Comparison of ENCODE assay signal across 28 cellular contexts in genomic region chr12:70469221-70469820, GRCh38.
A peak's percentile ranks its signal among the peaks of the same experiment; 100 is the strongest.
DNase-seq lines count a peak whose midpoint lies in the region; ATAC-seq and TF ChIP-seq lines count a peak whose summit lies in the region.
"Had no signal": no experiment of that assay in that cellular context is flagged by ENCODE, and none has a peak within 500 bp of the region (broad histone marks: within the 10 kb centered on the region; RNA-seq: fewer than 3 reads in every experiment).

No MANE protein-coding gene starts in this region.

- H3K27ac Mint-ChIP-seq in glutamatergic neuron (ENCODE audit: unreplicated experiment) = no peak overlapping the region
- H3K27ac Mint-ChIP-seq: activated CD4-positive, alpha-beta T cell treated with anti-CD3 and anti-CD28 coated beads, Interleukin-2, amount 10 ng/mL, durations not matched to agents 24 days and 14 days; mesothelial cell of epicardium; naive thymus-derived CD4-positive, alpha-beta T cell had no signal

- no peak overlapping the region for H3K4me3 Mint-ChIP-seq in glutamatergic neuron (ENCODE audit: unreplicated experiment)
- H3K4me3 Mint-ChIP-seq: activated CD4-positive, alpha-beta T cell treated with anti-CD3 and anti-CD28 coated beads, Interleukin-2, amount 10 ng/mL, durations not matched to agents 24 days and 14 days; mesothelial cell of epicardium; naive thymus-derived CD4-positive, alpha-beta T cell had no signal

- no peaks in the 10 kb centered on the region for H3K4me1 Mint-ChIP-seq in glutamatergic neuron (ENCODE audit: low read depth, unreplicated experiment)
- H3K4me1 Mint-ChIP-seq: activated CD4-positive, alpha-beta T cell treated with anti-CD3 and anti-CD28 coated beads, Interleukin-2, amount 10 ng/mL, durations not matched to agents 24 days and 14 days; mesothelial cell of epicardium; naive thymus-derived CD4-positive, alpha-beta T cell had no signal

- DNase-seq in Daoy (ENCODE audit: low read depth) = peak; percentile 15
- peak; percentile 20 to 22 for DNase-seq in Kasumi-1 (lab: John Stamatoyannopoulos, UW)
- DNase-seq in lower lobe of right lung = no peak
- no peak for DNase-seq in glutamatergic neuron
- no peak for DNase-seq in HPDE6-E6E7 (ENCODE audit: extremely low spot score)
- no peak for DNase-seq in SHP77 treated with DMSO at 0.1 percent for 48 hours (lab: John Stamatoyannopoulos, UW)
- DNase-seq: activated CD4-positive, alpha-beta T cell treated with anti-CD3 and anti-CD28 coated beads, Interleukin-2, amount 10 ng/mL, durations not matched to agents 24 days and 14 days; activated naive CD4-positive, alpha-beta T cell; activated T-cell treated with anti-CD3 and anti-CD28 coated beads, Interleukin-2, amount 50 U/mL, for 48 hours; brain microvascular endothelial cell; COR-L47; DMS79; erythroblast; foreskin fibroblast; GM23248; left lung; naive thymus-derived CD4-positive, alpha-beta T cell; NCI-H1092 treated with DMSO at 0.1 percent for 48 hours; NCI-H1930; NCI-H2227 treated with DMSO at 0.1 percent for 48 hours; nucleus accumbens; T-helper 2 cell had no signal

- ATAC-seq in lower lobe of right lung = no peak
- ATAC-seq in esophagus mucosa = no peak
- ATAC-seq: left lung; naive thymus-derived CD4-positive, alpha-beta T cell had no signal

- H3K27ac ChIP-seq in OCI-LY3 (ENCODE audit: low read length) (peak overlapping the region; percentile 90), lower lobe of right lung (no peak overlapping the region)
- H3K27ac ChIP-seq: BLaER1, brain microvascular endothelial cell, GM23248, hepatocyte, left lung, tibial nerve had no signal

- peaks cover 4% of the 10 kb centered on the region for H3K36me3 Mint-ChIP-seq in glutamatergic neuron (ENCODE audit: unreplicated experiment)
- H3K36me3 Mint-ChIP-seq: mesothelial cell of epicardium; naive thymus-derived CD4-positive, alpha-beta T cell had no signal

- H4K20me1 ChIP-seq in OCI-LY3 (ENCODE audit: insufficient read depth, low read length) = 0 out of 2 replicates have a peak, but pooled peaks cover 3% of the 10 kb centered on the region
- H4K20me1 ChIP-seq: BLaER1 had no signal

- H3K36me3 ChIP-seq in OCI-LY3 (replicated peaks; ENCODE audit: low read depth, low read length) = peaks cover 7% of the 10 kb centered on the region
- H3K36me3 ChIP-seq in lower lobe of right lung = no peaks in the 10 kb centered on the region
- H3K36me3 ChIP-seq: BLaER1, brain microvascular endothelial cell, left lung, tibial nerve had no signal

- H3K9me3 Mint-ChIP-seq in glutamatergic neuron (ENCODE audit: unreplicated experiment) = no peaks in the 10 kb centered on the region

- H3K9ac ChIP-seq in OCI-LY3 (ENCODE audit: low read length) = peak overlapping the region; percentile 83
- H3K9ac ChIP-seq: BLaER1, GM23248 had no signal

- intact Hi-C loops in lower lobe of right lung (cut with DNase I) = no loop called here

- H3K27me3 ChIP-seq in OCI-LY3 (ENCODE audit: low read depth, low read length) (no peaks in the 10 kb centered on the region), lower lobe of right lung (ENCODE audit: low read depth) (no peaks in the 10 kb centered on the region)
- H3K27me3 ChIP-seq: BLaER1, brain microvascular endothelial cell, hepatocyte, left lung, tibial nerve had no signal

- TF ChIP-seq CTCF in OCI-LY3 (IDR thresholded peaks at IDR 0.05; ENCODE audit: low read depth, low read length) (no peak), lower lobe of right lung (IDR thresholded peaks at IDR 0.05) (no peak), glutamatergic neuron (IDR thresholded peaks at IDR 0.05; ENCODE audit: partially characterized antibody, unreplicated experiment) (no peak)

- peak overlapping the region; percentile 88 for H3K4me3 ChIP-seq in OCI-LY3 (ENCODE audit: low read length)
- H3K4me3 ChIP-seq in lower lobe of right lung = peak overlapping the region; percentile 30
- H3K4me3 ChIP-seq: BLaER1, GM23248, hepatocyte, left lung had no signal

- H3K27me3 Mint-ChIP-seq in glutamatergic neuron (ENCODE audit: unreplicated experiment) = peaks cover 2% of the 10 kb centered on the region
- H3K27me3 Mint-ChIP-seq: activated CD4-positive, alpha-beta T cell treated with anti-CD3 and anti-CD28 coated beads, Interleukin-2, amount 10 ng/mL, durations not matched to agents 24 days and 14 days had no signal

- 0 out of 2 replicates have a peak overlapping the region, but pooled peaks have one; percentile 23 for H2AFZ ChIP-seq in OCI-LY3 (ENCODE audit: low read depth, low read length)
- H2AFZ ChIP-seq: GM23248, hepatocyte had no signal

- H3K4me1 ChIP-seq in OCI-LY3 (ENCODE audit: low read length) = peaks cover 23% of the 10 kb centered on the region
- H3K4me1 ChIP-seq in lower lobe of right lung = no peaks in the 10 kb centered on the region
- H3K4me1 ChIP-seq: BLaER1, left lung, tibial nerve had no signal

- peak overlapping the region; percentile 76 for H3K4me2 ChIP-seq in OCI-LY3 (ENCODE audit: low read length)
- H3K4me2 ChIP-seq: BLaER1, hepatocyte had no signal

- H3K79me2 ChIP-seq in OCI-LY3 (ENCODE audit: low read length) = peaks cover 33% of the 10 kb centered on the region
- H3K79me2 ChIP-seq: hepatocyte had no signal

- H3K9me3 ChIP-seq in OCI-LY3 (ENCODE audit: insufficient read depth, low read length) = peaks cover 7% of the 10 kb centered on the region
- H3K9me3 ChIP-seq in lower lobe of right lung = peaks cover 2% of the 10 kb centered on the region
- H3K9me3 ChIP-seq: tibial nerve had no signal

Comparison
In these comparisons a context has a peak if more than half of its experiments do, and no peak if none do; other contexts are left out.
1. DNase-seq: peak in Daoy (single experiment) and Kasumi-1 (2 of 2); none in lower lobe of right lung (single experiment), glutamatergic neuron (single experiment), HPDE6-E6E7 (single experiment) and SHP77 treated with DMSO at 0.1 percent for 48 hours (single experiment).